Comparison of ENCODE assay signal across 28 cellular contexts in the genomic region with DNA sequence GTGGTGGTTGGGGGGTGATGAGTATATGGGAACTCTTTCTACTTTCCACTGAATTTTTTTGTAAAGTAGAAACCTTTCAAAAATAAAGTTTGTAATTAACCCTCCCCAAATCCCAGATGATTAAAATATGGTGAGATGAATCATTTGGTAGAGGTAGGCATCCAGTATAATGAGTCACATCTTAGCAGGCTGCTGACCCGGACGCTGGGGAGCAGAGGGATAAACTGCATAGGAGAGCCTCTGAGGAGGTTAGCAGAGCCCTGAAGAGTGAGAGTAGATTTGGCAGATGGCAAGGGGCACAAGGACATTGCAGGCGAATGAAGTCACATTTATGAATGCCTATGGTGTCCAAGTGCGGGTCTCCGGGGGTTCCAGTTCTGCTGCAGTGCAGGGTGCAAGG.
"Had no signal": no experiment of that assay in that cellular context is flagged by ENCODE, and none has a peak within 500 bp of the region (broad histone marks: within the 10 kb centered on the region; RNA-seq: fewer than 3 reads in every experiment).

No MANE protein-coding gene starts in this region.

- H3K27me3 ChIP-seq: adrenal gland, body of pancreas, esophagus squamous epithelium, gastroesophageal sphincter had no signal

- H3K9me3 ChIP-seq: adrenal gland, body of pancreas had no signal

- H3K4me1 ChIP-seq: adrenal gland, body of pancreas, esophagus squamous epithelium, gastroesophageal sphincter had no signal

- DNase-seq: activated CD4-positive, alpha-beta memory T cell treated with anti-CD3 and anti-CD28 coated beads for 36 hours; activated CD4-positive, alpha-beta T cell treated with anti-CD3 and anti-CD28 coated beads for 36 hours; activated CD4-positive, alpha-beta T cell treated with anti-CD3 and anti-CD28 coated beads, Interleukin-2, amount 10 ng/mL, durations not matched to agents 24 days and 14 days; activated CD4-positive, CD25-positive, alpha-beta regulatory T cell; activated CD4-positive, CD25-positive, alpha-beta regulatory T cell treated with anti-CD3 and anti-CD28 coated beads, Interleukin-2, amount 50 U/mL, for 72 hours; activated CD8-positive, alpha-beta memory T cell treated with anti-CD3 and anti-CD28 coated beads, Interleukin-2, amount 10 ng/mL, durations not matched to agents 7 days and 5 days; activated CD8-positive, alpha-beta memory T cell treated with anti-CD3 and anti-CD28 coated beads, Interleukin-2, amount 50 U/mL, for 4 hours; activated CD8-positive, alpha-beta T cell treated with anti-CD3 and anti-CD28 coated beads, Interleukin-2, amount 10 ng/mL, durations not matched to agents 7 days and 5 days; activated effector memory CD4-positive, alpha-beta T cell treated with anti-CD3 and anti-CD28 coated beads, Interleukin-2, amount 50 U/mL, for 16 hours; activated naive CD4-positive, alpha-beta T cell treated with anti-CD3 and anti-CD28 coated beads for 36 hours; activated naive CD8-positive, alpha-beta T cell treated with anti-CD3 and anti-CD28 coated beads for 36 hours; activated naive CD8-positive, alpha-beta T cell treated with anti-CD3 and anti-CD28 coated beads, Interleukin-2, amount 50 U/mL, for 24 hours; activated T-cell treated with anti-CD3 and anti-CD28 coated beads, Interleukin-2, amount 50 U/mL, for 1 hour; activated T-cell treated with anti-CD3 and anti-CD28 coated beads, Interleukin-2, amount 50 U/mL, for 48 hours; adrenal gland; amygdala; body of pancreas; caudate nucleus; effector CD8-positive, alpha-beta T cell; esophagus squamous epithelium; foreskin melanocyte; head of caudate nucleus; T-helper 2 cell had no signal

- FAIRE-seq: colon, endometrium, endothelial cell of umbilical vein had no signal

- H3K27ac ChIP-seq: adrenal gland, body of pancreas, epithelial cell of prostate, esophagus squamous epithelium, gastroesophageal sphincter had no signal

- ATAC-seq: activated CD4-positive, alpha-beta T cell treated with anti-CD3 and anti-CD28 coated beads for 36 hours; activated CD8-positive, alpha-beta memory T cell treated with anti-CD3 and anti-CD28 coated beads, Interleukin-2, amount 10 ng/mL, durations not matched to agents 7 days and 5 days; activated CD8-positive, alpha-beta T cell treated with anti-CD3 and anti-CD28 coated beads, Interleukin-2, amount 10 ng/mL, durations not matched to agents 7 days and 5 days; activated naive CD8-positive, alpha-beta T cell treated with anti-CD3 and anti-CD28 coated beads, Interleukin-2, amount 50 U/mL, for 24 hours; body of pancreas; gastroesophageal sphincter had no signal

- H3K4me3 ChIP-seq: adrenal gland, body of pancreas, esophagus squamous epithelium, gastroesophageal sphincter had no signal

- H3K36me3 ChIP-seq: adrenal gland, esophagus squamous epithelium, gastroesophageal sphincter had no signal
